24 cellular contexts compared by ENCODE assay signal in genomic region chr9:120777229-120777628, GRCh38. TPM values are rescaled to one million over a fixed set of nuclear protein-coding genes. Genes with fewer than 3 reads are reported as not detected.
A peak's percentile ranks its signal among the peaks of the same experiment; 100 is the strongest.
DNase-seq lines count a peak whose midpoint lies in the region; ATAC-seq, FAIRE-seq and TF ChIP-seq lines count a peak whose summit lies in the region.
"Had no signal": no experiment of that assay in that cellular context is flagged by ENCODE, and none has a peak within 500 bp of the region (broad histone marks: within the 10 kb centered on the region; RNA-seq: fewer than 3 reads in every experiment).

No MANE protein-coding gene starts in this region.

- no peaks in the 10 kb centered on the region for H3K27me3 Mint-ChIP-seq in T-helper 17 cell
- H3K27me3 Mint-ChIP-seq: CD4-positive, alpha-beta memory T cell had no signal

- H3K27me3 ChIP-seq in hepatocyte (no peaks in the 10 kb centered on the region), mesendoderm (ENCODE audit: insufficient read depth, low read length, poor library complexity) (no peaks in the 10 kb centered on the region)
- H3K27me3 ChIP-seq: BE2C; BLaER1 treated with 17β-estradiol and CSF1 and Interleukin-3, amounts not matched to agents 10 nM and 100 nM had no signal

- no peak overlapping the region for H2BK15ac ChIP-seq in mesendoderm (replicated peaks; ENCODE audit: low read depth)

- no peak overlapping the region for H2AK5ac ChIP-seq in mesendoderm (ENCODE audit: low read length)

- peak; percentile 25 for FAIRE-seq in D721Med (lab: Jason Lieb, UNC)
- FAIRE-seq: A549, GM12878 had no signal

- no peaks in the 10 kb centered on the region for H4K20me1 ChIP-seq in hepatocyte (ENCODE audit: insufficient read depth, poor library complexity, severe bottlenecking)

- no peak for TF ChIP-seq CTCF in D721Med (IDR thresholded peaks at IDR 0.05; ENCODE audit: insufficient read depth, missing control alignments)
- TF ChIP-seq CTCF in hepatocyte (IDR thresholded peaks at IDR 0.05; ENCODE audit: poor library complexity) = no peak

- H3K9me3 ChIP-seq in T-helper 17 cell (ENCODE audit: control insufficient read depth, low read length, poor library complexity, severe bottlenecking) = no peaks in the 10 kb centered on the region
- no peaks in the 10 kb centered on the region for H3K9me3 ChIP-seq in hepatocyte (ENCODE audit: low read depth)
- H3K9me3 ChIP-seq: A549; BE2C; BLaER1 treated with 17β-estradiol and CSF1 and Interleukin-3, amounts not matched to agents 10 nM and 100 nM had no signal

- H3K36me3 Mint-ChIP-seq in T-helper 17 cell (ENCODE audit: low read depth) = peaks cover 12% of the 10 kb centered on the region

- WGBS in hepatocyte (ENCODE audit: low lambda C conversion rate, missing lambda C conversion rate) = 94% methylated on average over 5 of the region's 5 CpGs
- no CpG with 5 or more reads among the region's 5 CpGs for WGBS in mesendoderm (ENCODE audit: extremely low coverage, insufficient coverage, low lambda C conversion rate)

- H4K8ac ChIP-seq in mesendoderm (ENCODE audit: low read depth, low read length) = no peak overlapping the region

- no peak overlapping the region for H3K18ac ChIP-seq in mesendoderm (ENCODE audit: low read length)

- H3K27ac Mint-ChIP-seq in T-helper 17 cell = peak overlapping the region; percentile 65
- H3K27ac Mint-ChIP-seq: GM23338, H9, HFFc6 had no signal

- H3K56ac ChIP-seq in mesendoderm (ENCODE audit: low read length) = no peak overlapping the region

- H3K4me1 Mint-ChIP-seq in T-helper 17 cell = peaks cover 11% of the 10 kb centered on the region
- H3K4me1 Mint-ChIP-seq: GM23338, H9 had no signal

- H3K4me2 ChIP-seq in hepatocyte (no peak overlapping the region), mesendoderm (ENCODE audit: low read length) (no peak overlapping the region)
- H3K4me2 ChIP-seq: A549; BLaER1 treated with 17β-estradiol and CSF1 and Interleukin-3, amounts not matched to agents 10 nM and 100 nM; GM23338 had no signal

- H4K5ac ChIP-seq in mesendoderm (ENCODE audit: low read length) = no peak overlapping the region

- H3K27ac ChIP-seq in hepatocyte = peak overlapping the region; percentile 71
- no peak overlapping the region for H3K27ac ChIP-seq in mesendoderm (ENCODE audit: low read depth, low read length)
- H3K27ac ChIP-seq: A549; BLaER1 treated with 17β-estradiol and CSF1 and Interleukin-3, amounts not matched to agents 10 nM and 100 nM had no signal

- H3K4ac ChIP-seq in mesendoderm (ENCODE audit: low read depth, low read length) = no peak overlapping the region

- DNase-seq in D721Med (ENCODE audit: insufficient read length, low spot score) = no peak
- no peak for DNase-seq in T-helper 17 cell
- no peak for DNase-seq in hepatocyte (ENCODE audit: low spot score)
- DNase-seq in mesendoderm = no peak
- DNase-seq in cortex of kidney (lab: John Stamatoyannopoulos, UW) = no peak
- DNase-seq in SKM-1 treated with dmso at 0.1 percent for 144 hours (lab: John Stamatoyannopoulos, UW; ENCODE audit: unreplicated experiment) = no peak
- DNase-seq: 8988T; ACHN; AML-193; BE2C; Calu3; CD4-positive, alpha-beta memory T cell; COR-L47; DMS153; DND-41; GDM1; H9; HFFc6 had no signal

- H3K79me2 ChIP-seq in hepatocyte = peaks cover 44% of the 10 kb centered on the region
- no peaks in the 10 kb centered on the region for H3K79me2 ChIP-seq in mesendoderm (ENCODE audit: control insufficient read depth, insufficient read depth, low read length)

- H2AFZ ChIP-seq in hepatocyte = no peak overlapping the region
- H2AFZ ChIP-seq: GM23338 had no signal

- H3K4me1 ChIP-seq in hepatocyte (ENCODE audit: insufficient read depth) (peaks cover 24% of the 10 kb centered on the region), mesendoderm (ENCODE audit: control insufficient read depth, low read depth, low read length) (no peaks in the 10 kb centered on the region)
- H3K4me1 ChIP-seq: BE2C had no signal

- H3K4me3 ChIP-seq in hepatocyte = no peak overlapping the region
- H3K4me3 ChIP-seq in mesendoderm (ENCODE audit: low read length) = no peak overlapping the region
- H3K4me3 ChIP-seq: A549; BLaER1 treated with 17β-estradiol and CSF1 and Interleukin-3, amounts not matched to agents 10 nM and 100 nM; GM12878; GM23338 had no signal

- H3K36me3 ChIP-seq in hepatocyte (replicated peaks; ENCODE audit: insufficient read depth, low read depth) (no peaks in the 10 kb centered on the region), mesendoderm (ENCODE audit: control insufficient read depth, insufficient read depth, low read length) (peaks cover 3% of the 10 kb centered on the region)

- no peak overlapping the region for H3K23ac ChIP-seq in mesendoderm (ENCODE audit: low read length)

- H3K4me3 Mint-ChIP-seq in T-helper 17 cell = no peak overlapping the region
- H3K4me3 Mint-ChIP-seq: CD4-positive, alpha-beta memory T cell; GM23338; H9; HFFc6 had no signal

- H3K79me1 ChIP-seq in mesendoderm (ENCODE audit: low read length) = peaks cover 5% of the 10 kb centered on the region

- H2BK120ac ChIP-seq in mesendoderm (ENCODE audit: low read depth, low read length) = no peak overlapping the region

- ATAC-seq in T-helper 17 cell = no peak
- no peak for ATAC-seq in HG03442 (IDR thresholded peaks at IDR 0.05; ENCODE audit: unreplicated experiment)
- ATAC-seq: A549, GM12878, GM23338, HCT116 had no signal

- H3K9me2 ChIP-seq in hepatocyte (replicated peaks; ENCODE audit: insufficient read depth) = no peaks in the 10 kb centered on the region

- no peak overlapping the region for H2BK5ac ChIP-seq in mesendoderm (ENCODE audit: low read length)

- H3K9ac ChIP-seq in mesendoderm (ENCODE audit: low read length) = no peak overlapping the region
- H3K9ac ChIP-seq: BLaER1 treated with 17β-estradiol and CSF1 and Interleukin-3, amounts not matched to agents 10 nM and 100 nM had no signal

RNA-seq across cellular contexts. Expression of gene FBXW2, which starts 16.0 kb away (rescaled TPM):
- total RNA-seq in T-helper 17 cell (10 to 100 TPM; 60.6 to 71.2 TPM), hepatocyte (52.0 and 54.5 TPM in 2 replicates)
- 30.1 and 34.6 TPM in 2 replicates for polyA plus RNA-seq in hepatocyte
- polyA plus RNA-seq in mesendoderm (2013, experiment 1 of 2) = 30.4 TPM
- 26.8 TPM for polyA plus RNA-seq in mesendoderm (2013, experiment 2 of 2)
